ENCODE assay signal across 21 cellular contexts in genomic region chr21:44805226-44805625, GRCh38. TPM values are rescaled to one million over a fixed set of nuclear protein-coding genes. Genes with fewer than 3 reads are reported as not detected.
DNase-seq lines count a peak whose midpoint lies in the region; ATAC-seq, FAIRE-seq and TF ChIP-seq lines count a peak whose summit lies in the region.
"Had no signal": no experiment of that assay in that cellular context is flagged by ENCODE, and none has a peak within 500 bp of the region (broad histone marks: within the 10 kb centered on the region; RNA-seq: fewer than 3 reads in every experiment).

No MANE protein-coding gene starts in this region.

- H3K36me3 ChIP-seq in HepG2 (replicated peaks in 1 of 2; ENCODE audit: control insufficient read depth in 1 of 2, insufficient read depth in 2 of 2, low read length in 2 of 2) (peaks cover 22 to 52% of the 10 kb centered on the region in 2 experiments; a peak in 4 of 5 replicates), right lobe of liver (peaks cover 0 to 33% (median 9%) of the 10 kb centered on the region in 4 donors)

- TF ChIP-seq RAD21 in HepG2 (CRISPR knock-in tag; IDR thresholded peaks at IDR 0.05), result no peak

- no peaks in the 10 kb centered on the region; a peak in 1 of 5 replicates for H3K27me3 ChIP-seq in HepG2 (ENCODE audit: control insufficient read depth in 1 of 2, insufficient read depth in 2 of 2, low read length in 2 of 2)
- H3K27me3 ChIP-seq in right lobe of liver, result no peaks in the 10 kb centered on the region
- H3K27me3 ChIP-seq: BLaER1 treated with 17β-estradiol and CSF1 and Interleukin-3, amounts not matched to agents 10 nM and 100 nM had no signal

- H2AFZ ChIP-seq in HepG2 (ENCODE audit: low read length), result no peak overlapping the region

- POLR2A ChIA-PET in HepG2 (lab: Yijun Ruan, JAX), result interaction anchor here (1.3 to 2.2 kb wide), 3 partner anchors 11 to 68 kb away, joined by 4 to 7 read pairs (median 4); partner anchors contain the start of genes PTTG1IP and SUMO3

- in situ Hi-C loops in HepG2 (cut with HindIII; ENCODE audit: extremely low pct_ligation_motif_present, low pct_unique_long_range_greater_than_20kb), result no loop called here

- H3K4me1 Mint-ChIP-seq in T-helper 17 cell, result peaks cover 19% of the 10 kb centered on the region
- peaks cover 20% of the 10 kb centered on the region for H3K4me1 Mint-ChIP-seq in glutamatergic neuron (ENCODE audit: low read depth, unreplicated experiment)

- 79% methylated on average over 4 of the region's 4 CpGs for WGBS in HepG2 (ENCODE audit: low lambda C conversion rate)
- WGBS in right lobe of liver (ENCODE audit: insufficient coverage, low coverage, low lambda C conversion rate, missing lambda C conversion rate), result 64% methylated on average over 4 of the region's 4 CpGs

- H3K9me3 Mint-ChIP-seq in glutamatergic neuron (ENCODE audit: unreplicated experiment), result peaks cover 12% of the 10 kb centered on the region
- H3K9me3 Mint-ChIP-seq: CD8-positive, alpha-beta memory T cell had no signal

- H3K27me3 Mint-ChIP-seq in T-helper 17 cell (no peaks in the 10 kb centered on the region), glutamatergic neuron (ENCODE audit: unreplicated experiment) (peaks cover 6% of the 10 kb centered on the region)
- H3K27me3 Mint-ChIP-seq: CD8-positive, alpha-beta memory T cell had no signal

- no peak overlapping the region for H3K4me2 ChIP-seq in HepG2 (ENCODE audit: low read depth, low read length)

- H3K4me3 ChIP-seq in HepG2 (replicated peaks in 1 of 3; ENCODE audit: insufficient read depth in 1 of 3, low read depth in 2 of 3, low read length in 3 of 3) (no peak overlapping the region), right lobe of liver (no peak overlapping the region)
- H3K4me3 ChIP-seq: BLaER1 treated with 17β-estradiol and CSF1 and Interleukin-3, amounts not matched to agents 10 nM and 100 nM had no signal

- intact Hi-C loops in HepG2 (cut with micrococcal nuclease; ENCODE audit: unreplicated experiment), result no loop called here
- intact Hi-C loops in right lobe of liver (cut with DNase I), result loop anchor here in 1 of 2 donors (10.0 kb wide), 1 partner anchor 100 kb away; no protein-coding TSS in a partner anchor

- TF ChIP-seq POLR2A in HepG2 (IDR thresholded peaks at IDR 0.05; ENCODE audit: insufficient read depth in 1 of 2, low read depth in 2 of 2, low read length in 2 of 2) (no peak), right lobe of liver (IDR thresholded peaks at IDR 0.05) (no peak)

- H3K36me3 Mint-ChIP-seq in T-helper 17 cell (ENCODE audit: low read depth) (peaks cover 11% of the 10 kb centered on the region), glutamatergic neuron (ENCODE audit: unreplicated experiment) (no peaks in the 10 kb centered on the region)

- CTCF ChIA-PET in HepG2 (lab: Yijun Ruan, JAX; ENCODE audit: low intra/inter-chr PET ratio, low total read pairs), result no interaction called here

- no peak overlapping the region for H3K4me3 Mint-ChIP-seq in T-helper 17 cell
- H3K4me3 Mint-ChIP-seq in glutamatergic neuron (ENCODE audit: unreplicated experiment), result no peak overlapping the region

- no peak overlapping the region for H3K9ac ChIP-seq in HepG2 (ENCODE audit: insufficient read depth, low read depth, low read length)

- H3K9me3 ChIP-seq in HepG2 (ENCODE audit: low read length) (no peaks in the 10 kb centered on the region), right lobe of liver (no peaks in the 10 kb centered on the region), T-helper 17 cell (ENCODE audit: control insufficient read depth, low read length, poor library complexity, severe bottlenecking) (no peaks in the 10 kb centered on the region)
- H3K9me3 ChIP-seq: BLaER1 treated with 17β-estradiol and CSF1 and Interleukin-3, amounts not matched to agents 10 nM and 100 nM had no signal

- no peak for TF ChIP-seq EP300 in HepG2 (IDR thresholded peaks at IDR 0.05; ENCODE audit: low read depth in 2 of 2, low read length in 2 of 2)
- TF ChIP-seq EP300 in HepG2 (CRISPR knock-in tag; IDR thresholded peaks at IDR 0.05; ENCODE audit: borderline replicate concordance), result no peak

- H3K79me2 ChIP-seq in HepG2 (ENCODE audit: insufficient read depth, low read length), result peaks cover 22% of the 10 kb centered on the region

- DNase-seq in HepG2 (ENCODE audit: low spot score) (no peak), right lobe of liver (no peak), T-helper 17 cell (no peak), glutamatergic neuron (no peak), SHP77 treated with DMSO at 0.1 percent for 48 hours (lab: John Stamatoyannopoulos, UW) (no peak)
- no peak for DNase-seq in activated naive CD4-positive, alpha-beta T cell (lab: John Stamatoyannopoulos, UW)
- DNase-seq: ACHN; Calu3; CD8-positive, alpha-beta memory T cell; DMS53; GDM1; IMR-90; Karpas-422; MV-4-11; NCI-H2081; NCI-H446 treated with DMSO at 0.1 percent for 48 hours; OCI-M1; Right ventricle myocardium superior; SW 1271 had no signal

- no peak for ATAC-seq in HepG2
- ATAC-seq in right lobe of liver, result no peak
- ATAC-seq in T-helper 17 cell, result no peak
- no peak for ATAC-seq in GM18907 (IDR thresholded peaks at IDR 0.05; ENCODE audit: unreplicated experiment)

- TF ChIP-seq CTCF in HepG2 (CRISPR knock-in tag; IDR thresholded peaks at IDR 0.05) (no peak), right lobe of liver (IDR thresholded peaks at IDR 0.05) (no peak), glutamatergic neuron (IDR thresholded peaks at IDR 0.05; ENCODE audit: partially characterized antibody, unreplicated experiment) (no peak)

- peaks cover 8% of the 10 kb centered on the region for H4K20me1 ChIP-seq in HepG2 (ENCODE audit: insufficient read depth, low read length)

- no TSS peak for BruUV-seq in HepG2 (replicated peaks; lab: Mats Ljungman, UMichigan)

- H3K27ac Mint-ChIP-seq in T-helper 17 cell (peak overlapping the region; percentile 19), glutamatergic neuron (ENCODE audit: unreplicated experiment) (peak overlapping the region; percentile 63)

- peaks cover 40% of the 10 kb centered on the region for H3K4me1 ChIP-seq in HepG2 (ENCODE audit: insufficient read depth, low read length)
- H3K4me1 ChIP-seq in right lobe of liver, result peaks cover 0 to 22% (median 10%) of the 10 kb centered on the region in 4 donors

- FAIRE-seq in HepG2 (lab: Jason Lieb, UNC), result no peak

- H3K27ac ChIP-seq in HepG2 (ENCODE audit: extremely low read length, insufficient read depth, low read length) (no peak overlapping the region), right lobe of liver (no peak overlapping the region)
- H3K27ac ChIP-seq: BLaER1 treated with 17β-estradiol and CSF1 and Interleukin-3, amounts not matched to agents 10 nM and 100 nM had no signal

RNA-seq across cellular contexts. Expression of gene UBE2G2, which starts 3.6 kb away (rescaled TPM):
- total RNA-seq in HepG2 (2016; rRNA removed; fragmentation: Illumina TruSeq; extraction: Trizol) (55.4 and 62.0 TPM in 2 replicates), right lobe of liver (10 to 100 TPM; 41.5 to 54.6 (median 49.9) TPM), T-helper 17 cell (100 to 1,000 TPM; 124 TPM), glutamatergic neuron (ENCODE audit: unreplicated experiment) (77.7 TPM)
- total RNA-seq in HepG2 (2016; cell fraction: cytosol; rRNA removed; fragmentation: Illumina TruSeq; extraction: Trizol; ENCODE audit: low read depth), result 6.2 and 7.8 TPM in 2 replicates
- 55.6 and 59.2 TPM in 2 replicates for total RNA-seq in HepG2 (2016; cell fraction: insoluble cytoplasmic fraction; rRNA removed; fragmentation: Illumina TruSeq; extraction: Trizol)
- total RNA-seq in HepG2 (2016; cell fraction: membrane; rRNA removed; fragmentation: Illumina TruSeq; extraction: Trizol), result 24.1 and 25.4 TPM in 2 replicates
- 58.4 and 64.5 TPM in 2 replicates for total RNA-seq in HepG2 (2016; cell fraction: nucleus; rRNA removed; fragmentation: Illumina TruSeq; extraction: Trizol)
- 92.0 and 106 TPM in 2 replicates for polyA plus RNA-seq in HepG2 (2011; rRNA removed)
- polyA plus RNA-seq in HepG2 (2011; cell fraction: cytosol; rRNA removed), result 65.4 and 70.1 TPM in 2 replicates
- 159 and 211 TPM in 2 replicates for polyA plus RNA-seq in HepG2 (2011; cell fraction: nucleus; rRNA removed)
- 63.5 and 84.4 TPM in 2 replicates for polyA plus RNA-seq in HepG2 (2012)
- polyA plus RNA-seq in HepG2 (2016; cell fraction: cytosol; fragmentation: Illumina TruSeq; extraction: Trizol; ENCODE audit: low read depth), result 6.2 and 8.1 TPM in 2 replicates
- 70.2 and 76.6 TPM in 2 replicates for polyA plus RNA-seq in HepG2 (2016; cell fraction: insoluble cytoplasmic fraction; fragmentation: Illumina TruSeq; extraction: Trizol; ENCODE audit: low read depth)
- polyA plus RNA-seq in HepG2 (2016; cell fraction: membrane; fragmentation: Illumina TruSeq; extraction: Trizol; ENCODE audit: low read depth), result 18.6 and 20.2 TPM in 2 replicates
- 135 and 144 TPM in 2 replicates for polyA plus RNA-seq in HepG2 (2016; cell fraction: nucleus; fragmentation: Illumina TruSeq; extraction: Trizol; ENCODE audit: insufficient read depth, low read depth)
- polyA minus RNA-seq in HepG2 (2011; rRNA and poly(A)+ RNA removed; ENCODE audit: low replicate concordance), result 53.7 and 134 TPM in 2 replicates
- polyA minus RNA-seq in HepG2 (2011; cell fraction: cytosol; rRNA and poly(A)+ RNA removed), result 25.8 and 27.2 TPM in 2 replicates
- polyA minus RNA-seq in HepG2 (2011; cell fraction: nucleus; rRNA and poly(A)+ RNA removed), result 110 and 138 TPM in 2 replicates

RNA-seq across cellular contexts. Expression of gene SUMO3, which starts 12.6 kb away (rescaled TPM):
- total RNA-seq in HepG2 (2016; rRNA removed; fragmentation: Illumina TruSeq; extraction: Trizol) (92.4 and 111 TPM in 2 replicates), right lobe of liver (10 to 100 TPM; 33.4 to 41.2 (median 36.6) TPM), T-helper 17 cell (10 to 100 TPM; 62.1 to 73.4 TPM), glutamatergic neuron (ENCODE audit: unreplicated experiment) (63.5 TPM)
- 75.4 and 89.7 TPM in 2 replicates for total RNA-seq in HepG2 (2016; cell fraction: cytosol; rRNA removed; fragmentation: Illumina TruSeq; extraction: Trizol; ENCODE audit: low read depth)
- total RNA-seq in HepG2 (2016; cell fraction: insoluble cytoplasmic fraction; rRNA removed; fragmentation: Illumina TruSeq; extraction: Trizol), result 95.7 and 103 TPM in 2 replicates
- 169 and 187 TPM in 2 replicates for total RNA-seq in HepG2 (2016; cell fraction: membrane; rRNA removed; fragmentation: Illumina TruSeq; extraction: Trizol)
- 37.2 and 43.4 TPM in 2 replicates for total RNA-seq in HepG2 (2016; cell fraction: nucleus; rRNA removed; fragmentation: Illumina TruSeq; extraction: Trizol)
- polyA plus RNA-seq in HepG2 (2011; rRNA removed), result 46.6 and 51.4 TPM in 2 replicates
- 69.8 and 78.7 TPM in 2 replicates for polyA plus RNA-seq in HepG2 (2011; cell fraction: cytosol; rRNA removed)
- polyA plus RNA-seq in HepG2 (2011; cell fraction: nucleus; rRNA removed), result 23.1 and 24.9 TPM in 2 replicates
- polyA plus RNA-seq in HepG2 (2012), result 80.3 and 83.9 TPM in 2 replicates
- polyA plus RNA-seq in HepG2 (2016; cell fraction: cytosol; fragmentation: Illumina TruSeq; extraction: Trizol; ENCODE audit: low read depth), result 129 and 158 TPM in 2 replicates
- 154 and 159 TPM in 2 replicates for polyA plus RNA-seq in HepG2 (2016; cell fraction: insoluble cytoplasmic fraction; fragmentation: Illumina TruSeq; extraction: Trizol; ENCODE audit: low read depth)
- 228 and 251 TPM in 2 replicates for polyA plus RNA-seq in HepG2 (2016; cell fraction: membrane; fragmentation: Illumina TruSeq; extraction: Trizol; ENCODE audit: low read depth)
- polyA plus RNA-seq in HepG2 (2016; cell fraction: nucleus; fragmentation: Illumina TruSeq; extraction: Trizol; ENCODE audit: insufficient read depth, low read depth), result 69.6 and 74.5 TPM in 2 replicates
- polyA minus RNA-seq in HepG2 (2011; rRNA and poly(A)+ RNA removed; ENCODE audit: low replicate concordance), result 52.3 and 76.3 TPM in 2 replicates
- polyA minus RNA-seq in HepG2 (2011; cell fraction: cytosol; rRNA and poly(A)+ RNA removed), result 36.4 and 40.4 TPM in 2 replicates
- polyA minus RNA-seq in HepG2 (2011; cell fraction: nucleus; rRNA and poly(A)+ RNA removed), result 19.8 and 23.2 TPM in 2 replicates
